23 cellular contexts compared by ENCODE assay signal in the genomic region with DNA sequence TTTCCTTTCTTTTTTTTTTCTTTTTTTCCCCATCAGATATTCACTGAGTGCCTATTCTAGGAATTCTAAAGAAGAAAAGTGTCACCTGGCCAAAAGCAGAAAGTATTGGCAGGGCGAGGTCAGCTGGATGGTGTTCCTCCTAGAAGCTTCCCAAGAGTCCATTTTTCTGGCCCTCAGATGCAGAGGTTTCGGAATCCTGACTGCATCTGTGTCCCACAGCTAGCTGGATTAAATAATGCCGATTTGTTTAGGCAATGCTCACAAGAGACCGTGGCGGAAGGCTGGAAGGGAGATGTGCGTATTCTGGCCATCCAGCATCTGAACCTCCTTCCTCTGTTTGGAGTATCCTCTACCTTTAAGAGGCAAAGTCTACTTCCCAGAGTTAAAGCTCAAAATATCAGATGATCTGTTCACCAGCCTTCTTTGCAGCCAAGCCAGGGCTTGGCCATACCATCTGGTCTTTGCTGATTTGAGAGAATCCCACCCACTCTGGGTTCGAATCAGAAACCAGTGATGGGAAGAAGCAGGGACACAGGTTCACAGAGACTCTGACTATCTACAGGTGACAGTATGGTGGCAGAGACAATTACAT.
"Had no signal": no experiment of that assay in that cellular context is flagged by ENCODE, and none has a peak within 500 bp of the region (broad histone marks: within the 10 kb centered on the region; RNA-seq: fewer than 3 reads in every experiment).

No MANE protein-coding gene starts in this region.

- H3K36me3 Mint-ChIP-seq: activated CD8-positive, alpha-beta memory T cell treated with anti-CD3 and anti-CD28 coated beads, Interleukin-2, amount 10 ng/mL, durations not matched to agents 7 days and 5 days; activated naive CD8-positive, alpha-beta T cell treated with anti-CD3 and anti-CD28 coated beads for 36 hours; T-cell had no signal

- H3K27me3 ChIP-seq: adrenal gland, body of pancreas, heart left ventricle, upper lobe of left lung, vagina had no signal

- ATAC-seq: activated CD4-positive, alpha-beta T cell treated with anti-CD3 and anti-CD28 coated beads for 36 hours; activated CD8-positive, alpha-beta memory T cell treated with anti-CD3 and anti-CD28 coated beads, Interleukin-2, amount 10 ng/mL, durations not matched to agents 7 days and 5 days; activated CD8-positive, alpha-beta T cell treated with anti-CD3 and anti-CD28 coated beads, Interleukin-2, amount 10 ng/mL, durations not matched to agents 7 days and 5 days; esophagus mucosa; stimulated activated effector memory CD8-positive, alpha-beta T cell treated with anti-CD3 and anti-CD28 coated beads, Interleukin-12 subunit alpha, Interleukin-12 subunit beta, amount 100 ng/mL, for 72 hours; T-cell had no signal

- H3K9me3 ChIP-seq: adrenal gland, body of pancreas, heart left ventricle, upper lobe of left lung, vagina had no signal

- DNase-seq: activated CD4-positive, alpha-beta T cell treated with anti-CD3 and anti-CD28 coated beads for 36 hours; activated CD4-positive, CD25-positive, alpha-beta regulatory T cell; activated CD8-positive, alpha-beta memory T cell treated with anti-CD3 and anti-CD28 coated beads, Interleukin-2, amount 10 ng/mL, durations not matched to agents 7 days and 5 days; activated CD8-positive, alpha-beta T cell treated with anti-CD3 and anti-CD28 coated beads, Interleukin-2, amount 10 ng/mL, durations not matched to agents 7 days and 5 days; activated naive CD4-positive, alpha-beta T cell treated with anti-CD3 and anti-CD28 coated beads for 36 hours; activated naive CD8-positive, alpha-beta T cell treated with anti-CD3 and anti-CD28 coated beads for 36 hours; cortex of kidney; foreskin fibroblast; immature natural killer cell; stimulated activated CD4-positive, alpha-beta T cell treated with anti-CD3 and anti-CD28 coated beads, Interleukin-4, amount 100 ng/mL, for 24 hours; T-cell had no signal

- H3K27ac ChIP-seq: adrenal gland, skin epidermis, upper lobe of left lung, vagina had no signal

- H3K27me3 Mint-ChIP-seq: activated CD4-positive, alpha-beta T cell treated with anti-CD3 and anti-CD28 coated beads for 36 hours; progenitor cell of endocrine pancreas had no signal

- H3K36me3 ChIP-seq: adrenal gland, heart left ventricle, upper lobe of left lung, vagina had no signal

- H3K27ac Mint-ChIP-seq: activated CD4-positive, alpha-beta T cell treated with anti-CD3 and anti-CD28 coated beads for 36 hours; activated CD8-positive, alpha-beta memory T cell treated with anti-CD3 and anti-CD28 coated beads, Interleukin-2, amount 10 ng/mL, durations not matched to agents 7 days and 5 days; activated CD8-positive, alpha-beta T cell treated with anti-CD3 and anti-CD28 coated beads, Interleukin-2, amount 10 ng/mL, durations not matched to agents 7 days and 5 days; activated naive CD4-positive, alpha-beta T cell treated with anti-CD3 and anti-CD28 coated beads for 36 hours; activated naive CD8-positive, alpha-beta T cell treated with anti-CD3 and anti-CD28 coated beads for 36 hours; immature natural killer cell; nephron; progenitor cell of endocrine pancreas; stimulated activated effector memory CD8-positive, alpha-beta T cell treated with anti-CD3 and anti-CD28 coated beads, Interleukin-12 subunit alpha, Interleukin-12 subunit beta, amount 100 ng/mL, for 72 hours; stimulated activated naive CD8-positive, alpha-beta T cell treated with anti-CD3 and anti-CD28 coated beads, Interleukin-15, Interleukin-2, amounts not matched to agents 100 ng/mL and 50 ng/mL, for 24 hours; T-cell had no signal

- H3K9me3 Mint-ChIP-seq: activated naive CD4-positive, alpha-beta T cell treated with anti-CD3 and anti-CD28 coated beads for 36 hours; activated naive CD8-positive, alpha-beta T cell treated with anti-CD3 and anti-CD28 coated beads for 36 hours; nephron; stimulated activated effector memory CD8-positive, alpha-beta T cell treated with anti-CD3 and anti-CD28 coated beads, Interleukin-12 subunit alpha, Interleukin-12 subunit beta, amount 100 ng/mL, for 72 hours; stimulated activated naive CD8-positive, alpha-beta T cell treated with anti-CD3 and anti-CD28 coated beads, Interleukin-15, Interleukin-2, amounts not matched to agents 100 ng/mL and 50 ng/mL, for 24 hours; T-cell had no signal

- H3K4me1 Mint-ChIP-seq: nephron; stimulated activated effector memory CD8-positive, alpha-beta T cell treated with anti-CD3 and anti-CD28 coated beads, Interleukin-12 subunit alpha, Interleukin-12 subunit beta, amount 100 ng/mL, for 72 hours had no signal

- H3K4me3 ChIP-seq: adrenal gland, body of pancreas, heart left ventricle, lung, skin epidermis, upper lobe of left lung, vagina had no signal

- H3K4me3 Mint-ChIP-seq: activated CD4-positive, alpha-beta T cell treated with anti-CD3 and anti-CD28 coated beads for 36 hours; activated CD8-positive, alpha-beta memory T cell treated with anti-CD3 and anti-CD28 coated beads, Interleukin-2, amount 10 ng/mL, durations not matched to agents 7 days and 5 days; activated CD8-positive, alpha-beta T cell treated with anti-CD3 and anti-CD28 coated beads, Interleukin-2, amount 10 ng/mL, durations not matched to agents 7 days and 5 days; activated naive CD4-positive, alpha-beta T cell treated with anti-CD3 and anti-CD28 coated beads for 36 hours; activated naive CD8-positive, alpha-beta T cell treated with anti-CD3 and anti-CD28 coated beads for 36 hours; immature natural killer cell; nephron; stimulated activated effector memory CD8-positive, alpha-beta T cell treated with anti-CD3 and anti-CD28 coated beads, Interleukin-12 subunit alpha, Interleukin-12 subunit beta, amount 100 ng/mL, for 72 hours; stimulated activated naive CD8-positive, alpha-beta T cell treated with anti-CD3 and anti-CD28 coated beads, Interleukin-15, Interleukin-2, amounts not matched to agents 100 ng/mL and 50 ng/mL, for 24 hours; T-cell had no signal
